Comparison of ENCODE assay signal across 20 cellular contexts in genomic region chr13:110400786-110401533, GRCh38.
DNase-seq lines count a peak whose midpoint lies in the region; ATAC-seq, FAIRE-seq and TF ChIP-seq lines count a peak whose summit lies in the region.
"Had no signal": no experiment of that assay in that cellular context is flagged by ENCODE, and none has a peak within 500 bp of the region (broad histone marks: within the 10 kb centered on the region; RNA-seq: fewer than 3 reads in every experiment).

No MANE protein-coding gene starts in this region.

- CTCF ChIA-PET in Caco-2 (lab: Charles Lee), result no interaction called here

- no peak overlapping the region for H2AFZ ChIP-seq in GM23248
- H2AFZ ChIP-seq: PC-9 had no signal

- H3K4me1 Mint-ChIP-seq in Caco-2 (ENCODE audit: low read depth, unreplicated experiment), result no peaks in the 10 kb centered on the region
- H3K4me1 Mint-ChIP-seq: activated naive CD8-positive, alpha-beta T cell treated with anti-CD3 and anti-CD28 coated beads, Interleukin-2, amount 10 ng/mL, durations not matched to agents 7 days and 5 days; CD14-positive monocyte; T-cell had no signal

- intact Hi-C loops in kidney (cut with DNase I), result no loop called here
- intact Hi-C loops in lower lobe of right lung (cut with DNase I), result no loop called here
- intact Hi-C loops in Caco-2 (cut with micrococcal nuclease; ENCODE audit: unreplicated experiment), result no loop called here

- H3K79me2 ChIP-seq in GM23248 (ENCODE audit: insufficient read depth), result no peaks in the 10 kb centered on the region

- no peak for FAIRE-seq in kidney (lab: Jason Lieb, UNC)
- FAIRE-seq: H1, K562 had no signal

- H3K36me3 ChIP-seq in GM23248 (ENCODE audit: low read depth) (no peaks in the 10 kb centered on the region), kidney (ENCODE audit: control insufficient read depth in 1 of 2, insufficient read depth in 2 of 2, low read length in 2 of 2) (no peaks in the 10 kb centered on the region), lower lobe of right lung (no peaks in the 10 kb centered on the region), Caco-2 (ENCODE audit: control insufficient read depth, insufficient read depth, low read length) (no peaks in the 10 kb centered on the region)

- peaks cover 92% of the 10 kb centered on the region for H3F3A ChIP-seq in GM23248 (ENCODE audit: insufficient read depth)

- TF ChIP-seq CTCF in coronary artery (IDR thresholded peaks at IDR 0.05) (no peak), kidney (IDR thresholded peaks at IDR 0.05; ENCODE audit: borderline replicate concordance, extremely low read depth, insufficient read depth) (no peak), lower lobe of right lung (IDR thresholded peaks at IDR 0.05) (no peak), Caco-2 (IDR thresholded peaks at IDR 0.05; ENCODE audit: insufficient read depth in 1 of 2, low read depth in 1 of 2, low read length in 1 of 2, severe bottlenecking in 1 of 2, unreplicated experiment in 1 of 2) (no peak)

- in situ Hi-C loops in GM23248 (cut with MboI) (no loop called here), ACHN (cut with HindIII; ENCODE audit: low pct_ligation_motif_present, low pct_unique_long_range_greater_than_20kb, low sequenced_read_pairs) (no loop called here)

- no peak for ATAC-seq in lower lobe of right lung
- ATAC-seq: activated CD4-positive, CD25-positive, alpha-beta regulatory T cell treated with anti-CD3 and anti-CD28 coated beads, Interleukin-2, amount 50 U/mL, for 24 hours; K562; T-cell had no signal

- H3K27ac Mint-ChIP-seq in Caco-2 (ENCODE audit: unreplicated experiment), result no peak overlapping the region
- H3K27ac Mint-ChIP-seq: activated naive CD8-positive, alpha-beta T cell treated with anti-CD3 and anti-CD28 coated beads, Interleukin-2, amount 10 ng/mL, durations not matched to agents 7 days and 5 days; CD14-positive monocyte; T-cell had no signal

- peak overlapping the region; percentile 50 for H3K9ac ChIP-seq in GM23248
- no peak overlapping the region for H3K9ac ChIP-seq in kidney (ENCODE audit: low read length in 2 of 2)

- peak overlapping the region; percentile 12; the same call in 1 of the 2 replicates for H3K4me3 ChIP-seq in GM23248
- H3K4me3 ChIP-seq in coronary artery, result no peak overlapping the region
- H3K4me3 ChIP-seq in kidney (ENCODE audit: low read length in 2 of 2), result no peak overlapping the region
- H3K4me3 ChIP-seq in lower lobe of right lung, result no peak overlapping the region
- no peak overlapping the region for H3K4me3 ChIP-seq in Caco-2 (ENCODE audit: low read depth, low read length)
- H3K4me3 ChIP-seq: K562, lung, PC-9 had no signal

- no peak overlapping the region for H3K4me3 Mint-ChIP-seq in Caco-2 (ENCODE audit: unreplicated experiment)
- H3K4me3 Mint-ChIP-seq: activated naive CD8-positive, alpha-beta T cell treated with anti-CD3 and anti-CD28 coated beads, Interleukin-2, amount 10 ng/mL, durations not matched to agents 7 days and 5 days; T-cell had no signal

- WGBS in GM23248 (ENCODE audit: low coverage in 1 of 2, low lambda C conversion rate in 2 of 2, missing lambda C conversion rate in 2 of 2), 2 experiments, result 0 to 5% methylated on average over 3 of the region's 3 CpGs

- BruUV-seq in Caco-2 (replicated peaks; lab: Mats Ljungman, UMichigan), result no TSS peak

- POLR2A ChIA-PET in Caco-2 (lab: Charles Lee), result no interaction called here

- no peaks in the 10 kb centered on the region for H4K20me1 ChIP-seq in GM23248 (ENCODE audit: insufficient read depth)

- peak overlapping the region; percentile 24 for H3K4me2 ChIP-seq in GM23248 (ENCODE audit: unreplicated experiment)
- H3K4me2 ChIP-seq: PC-9 had no signal

- DNase-seq in GM23248, result peak; percentile 92
- DNase-seq in coronary artery (ENCODE audit: low spot score), result no peak
- no peak for DNase-seq in kidney
- peak; percentile 83 for DNase-seq in stromal cell of bone marrow (ENCODE audit: low read depth)
- DNase-seq in lower lobe of right lung, result no peak
- no peak for DNase-seq in NCI-H1436 (lab: John Stamatoyannopoulos, UW)
- DNase-seq in Caco-2, result no peak
- DNase-seq in ACHN, result no peak
- DNase-seq: activated naive CD8-positive, alpha-beta T cell treated with anti-CD3 and anti-CD28 coated beads, Interleukin-2, amount 10 ng/mL, durations not matched to agents 7 days and 5 days; hippocampal formation; NCI-H1105 treated with DMSO at 0.1 percent for 48 hours; NCI-H510A; nucleus accumbens; PC-9; T-cell had no signal

- H3K36me3 Mint-ChIP-seq in Caco-2 (ENCODE audit: insufficient read depth, unreplicated experiment), result no peaks in the 10 kb centered on the region
- H3K36me3 Mint-ChIP-seq: activated naive CD8-positive, alpha-beta T cell treated with anti-CD3 and anti-CD28 coated beads, Interleukin-2, amount 10 ng/mL, durations not matched to agents 7 days and 5 days; CD14-positive monocyte; T-cell had no signal

- H3K9me2 ChIP-seq in GM23248 (ENCODE audit: insufficient read depth), result no peaks in the 10 kb centered on the region

- H3K27ac ChIP-seq in GM23248, result peak overlapping the region; percentile 98
- H3K27ac ChIP-seq in coronary artery, result peak overlapping the region; percentile 82 to 98
- peak overlapping the region; percentile 4 to 79 for H3K27ac ChIP-seq in kidney (ENCODE audit: low read depth in 2 of 2, low read length in 2 of 2)
- no peak overlapping the region for H3K27ac ChIP-seq in lower lobe of right lung
- H3K27ac ChIP-seq: PC-9 had no signal

- H3K4me1 ChIP-seq in GM23248 (ENCODE audit: insufficient read depth) (peaks cover 95% of the 10 kb centered on the region), kidney (ENCODE audit: control insufficient read depth in 1 of 2, insufficient read depth in 1 of 2, low read depth in 1 of 2, low read length in 2 of 2) (peaks cover 0 to under 1% of the 10 kb centered on the region in 2 donors), lower lobe of right lung (peaks cover 30% of the 10 kb centered on the region), Caco-2 (peaks cover 6% of the 10 kb centered on the region; the same call in 1 of the 2 replicates)

- H3K9me3 ChIP-seq in GM23248 (ENCODE audit: low read depth), result no peaks in the 10 kb centered on the region
- H3K9me3 ChIP-seq in kidney (ENCODE audit: control insufficient read depth in 1 of 2, low read length in 2 of 2), result no peaks in the 10 kb centered on the region
- H3K9me3 ChIP-seq in lower lobe of right lung, result no peaks in the 10 kb centered on the region
- H3K9me3 ChIP-seq in Caco-2, result no peaks in the 10 kb centered on the region

- H3K9me3 Mint-ChIP-seq in Caco-2 (ENCODE audit: unreplicated experiment), result no peaks in the 10 kb centered on the region
- H3K9me3 Mint-ChIP-seq: activated naive CD8-positive, alpha-beta T cell treated with anti-CD3 and anti-CD28 coated beads, Interleukin-2, amount 10 ng/mL, durations not matched to agents 7 days and 5 days; T-cell had no signal

- H3K27me3 ChIP-seq in GM23248 (replicated peaks; ENCODE audit: insufficient read depth) (no peaks in the 10 kb centered on the region), lower lobe of right lung (ENCODE audit: low read depth) (no peaks in the 10 kb centered on the region), Caco-2 (replicated peaks; ENCODE audit: control insufficient read depth, insufficient read depth, low read length) (no peaks in the 10 kb centered on the region)

- H3K27me3 Mint-ChIP-seq in Caco-2 (ENCODE audit: insufficient read depth, unreplicated experiment), result no peaks in the 10 kb centered on the region

Comparison
In these comparisons a context has a peak if more than half of its experiments do, and no peak if none do; other contexts are left out.
1. DNase-seq: peak in GM23248 (single experiment) and stromal cell of bone marrow (single experiment); none in coronary artery (single experiment), kidney (single experiment), lower lobe of right lung (single experiment), NCI-H1436 (single experiment), Caco-2 (0 of 2) and ACHN (single experiment).